8 cellular contexts compared by ENCODE assay signal in the genomic region with DNA sequence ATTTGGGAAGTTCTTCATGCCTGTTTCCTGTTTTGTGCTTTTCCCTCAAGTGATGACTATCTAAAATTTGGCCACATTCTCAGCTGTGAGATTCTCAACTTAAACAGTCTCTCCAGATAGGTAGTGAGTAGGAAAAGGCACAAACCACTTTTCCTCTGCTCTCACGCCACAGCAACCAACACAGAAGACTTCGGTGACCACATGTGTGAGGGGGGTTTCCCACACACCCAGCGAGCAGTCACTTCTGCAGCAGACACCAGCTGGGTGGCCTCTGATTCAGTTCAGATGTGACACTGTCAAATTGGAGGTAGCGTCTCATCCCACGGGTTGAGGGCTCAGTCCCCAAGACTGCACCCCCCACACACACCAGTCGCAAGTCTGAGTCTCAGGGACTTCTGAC. TPM values are rescaled to one million over a fixed set of nuclear protein-coding genes. Genes with fewer than 3 reads are reported as not detected.
A peak's percentile ranks its signal among the peaks of the same experiment; 100 is the strongest.
DNase-seq lines count a peak whose midpoint lies in the region; ATAC-seq, FAIRE-seq and TF ChIP-seq lines count a peak whose summit lies in the region.

No MANE protein-coding gene starts in this region.

- no peak for TF ChIP-seq CTCF in GM12878 (IDR thresholded peaks at IDR 0.05 in 2 of 3, conservative IDR thresholded peaks at IDR 0.05 in 1 of 3; ENCODE audit: control insufficient read depth in 2 of 3, extremely low read depth in 1 of 3, insufficient read depth in 1 of 3, low read depth in 3 of 3, low read length in 3 of 3)
- TF ChIP-seq CTCF in lower leg skin (IDR thresholded peaks at IDR 0.05): no peak
- no peak for TF ChIP-seq CTCF in osteocyte (IDR thresholded peaks at IDR 0.05)
- no peak for TF ChIP-seq CTCF in gastroesophageal sphincter (IDR thresholded peaks at IDR 0.05)

- H3K9ac ChIP-seq in GM12878 (ENCODE audit: control insufficient read depth, insufficient read depth, low read length): no peak overlapping the region

- H3K4me1 Mint-ChIP-seq in CD4-positive, alpha-beta memory T cell: peaks cover 6 to 10% (median 6%) of the 10 kb centered on the region in 4 donors
- H3K4me1 Mint-ChIP-seq in osteocyte (ENCODE audit: unreplicated experiment): peaks cover 4% of the 10 kb centered on the region

- no peaks in the 10 kb centered on the region for H3K36me3 ChIP-seq in CD4-positive, alpha-beta memory T cell (ENCODE audit: insufficient read depth, low read length)
- no peaks in the 10 kb centered on the region for H3K36me3 ChIP-seq in GM12878 (ENCODE audit: control insufficient read depth in 2 of 2, insufficient read depth in 2 of 2, low read length in 1 of 2)
- H3K36me3 ChIP-seq in gastroesophageal sphincter: no peaks in the 10 kb centered on the region

- TF ChIP-seq RAD21 in GM12878 (IDR thresholded peaks at IDR 0.05; ENCODE audit: insufficient read depth, low read depth, low read length): no peak

- in situ Hi-C loops in GM12878 (cut with MboI): no loop called here

- TF ChIP-seq POLR2A in GM12878 (IDR thresholded peaks at IDR 0.05; ENCODE audit: low read depth, low read length): no peak
- TF ChIP-seq POLR2A in lower leg skin (IDR thresholded peaks at IDR 0.05): no peak
- TF ChIP-seq POLR2A in gastroesophageal sphincter (IDR thresholded peaks at IDR 0.05): no peak

- H3K36me3 Mint-ChIP-seq in CD4-positive, alpha-beta memory T cell: no peaks in the 10 kb centered on the region
- H3K36me3 Mint-ChIP-seq in osteocyte (ENCODE audit: unreplicated experiment): peaks cover 5% of the 10 kb centered on the region

- WGBS in GM12878 (ENCODE audit: insufficient coverage, insufficient replicate concordance, low lambda C conversion rate, missing lambda C conversion rate): 0% methylated on average over 6 of the region's 6 CpGs
- WGBS in lower leg skin, 2 donors: 67 to 78% methylated on average over 6 of the region's 6 CpGs
- 90% methylated on average over 2 of the region's 6 CpGs; no CpG with 5 or more reads in 1 of the 2 donors for WGBS in gastroesophageal sphincter (ENCODE audit: low coverage in 1 of 2), 2 donors

- RAD21 ChIA-PET in GM12878 (lab: Charles Lee; ENCODE audit: unreplicated experiment): interaction anchor here (0.7 to 1.4 kb wide), 3 partner anchors 55 to 235 kb away, joined by 3 to 6 read pairs (median 3); no protein-coding TSS in a partner anchor

- intact Hi-C loops in CD4-positive, alpha-beta memory T cell (cut with micrococcal nuclease): no loop called here
- intact Hi-C loops in GM12878 (cut with micrococcal nuclease; ENCODE audit: unreplicated experiment): loop anchor here (2.0 to 10.0 kb wide), 6 partner anchors 43 to 197 kb away; no protein-coding TSS in a partner anchor
- intact Hi-C loops in lower leg skin (cut with DNase I; ENCODE audit: low total_unique reads): no loop called here

- no peaks in the 10 kb centered on the region for H3K9me3 ChIP-seq in CD4-positive, alpha-beta memory T cell (ENCODE audit: control insufficient read depth in 1 of 2, low read length in 2 of 2)
- H3K9me3 ChIP-seq in GM12878 (replicated peaks; ENCODE audit: control insufficient read depth, insufficient read depth, low read length) (no peaks in the 10 kb centered on the region; the same call in 1 of the 3 replicates), gastroesophageal sphincter (no peaks in the 10 kb centered on the region)

- POLR2A ChIA-PET in CD4-positive, alpha-beta memory T cell (lab: Charles Lee; ENCODE audit: partially characterized antibody): no interaction called here
- POLR2A ChIA-PET in GM12878 (lab: Charles Lee): no interaction called here

- H3K4me3 Mint-ChIP-seq in CD4-positive, alpha-beta memory T cell: peak overlapping the region; percentile 9 to 76 (median 54)
- H3K4me3 Mint-ChIP-seq in osteocyte (ENCODE audit: unreplicated experiment): no peak overlapping the region

- H3K4me1 ChIP-seq in CD4-positive, alpha-beta memory T cell (ENCODE audit: insufficient read depth, low read length): peaks cover 10% of the 10 kb centered on the region
- H3K4me1 ChIP-seq in GM12878 (ENCODE audit: control insufficient read depth, insufficient read depth, low read length) (peaks cover 3% of the 10 kb centered on the region; the same call in 1 of the 2 replicates), gastroesophageal sphincter (no peaks in the 10 kb centered on the region)

- no peaks in the 10 kb centered on the region for H3K79me2 ChIP-seq in GM12878 (ENCODE audit: control insufficient read depth, insufficient read depth, low read length)

- peak; percentile 9 to 62 (median 24) for DNase-seq in CD4-positive, alpha-beta memory T cell
- peak; percentile 86 for DNase-seq in MV-4-11 (lab: John Stamatoyannopoulos, UW)
- DNase-seq in GM12878 (ENCODE audit: low read depth, low spot score): peak; percentile 69
- DNase-seq in lower leg skin (ENCODE audit: low spot score in 2 of 2): no peak
- DNase-seq in osteocyte (ENCODE audit: extremely low spot score, unreplicated experiment): no peak
- no peak for DNase-seq in SIG-M5 treated with dmso at 0.1 percent for 504 hours (lab: John Stamatoyannopoulos, UW; ENCODE audit: unreplicated experiment)

- H3K27ac Mint-ChIP-seq in CD4-positive, alpha-beta memory T cell: peak overlapping the region in 2 of 7 donors; percentile 41 to 43
- H3K27ac Mint-ChIP-seq in osteocyte (ENCODE audit: unreplicated experiment): no peak overlapping the region

- H3K9me3 Mint-ChIP-seq in CD4-positive, alpha-beta memory T cell: peaks cover 0 to 2% (median 0%) of the 10 kb centered on the region in 8 donors
- peaks cover 3% of the 10 kb centered on the region for H3K9me3 Mint-ChIP-seq in osteocyte (ENCODE audit: unreplicated experiment)

- H3K4me3 ChIP-seq in CD4-positive, alpha-beta memory T cell (ENCODE audit: low read length in 2 of 2): no peak overlapping the region
- no peak overlapping the region for H3K4me3 ChIP-seq in GM12878
- H3K4me3 ChIP-seq in lower leg skin (ENCODE audit: low read depth, poor library complexity, severe bottlenecking): no peak overlapping the region
- H3K4me3 ChIP-seq in gastroesophageal sphincter: no peak overlapping the region

- BruUV-seq in GM12878 (replicated peaks; lab: Mats Ljungman, UMichigan): no TSS peak

- no peak overlapping the region for H2AFZ ChIP-seq in GM12878 (ENCODE audit: control insufficient read depth, low read depth, low read length)

- no peak overlapping the region; the same call in 1 of the 2 replicates for H3K4me2 ChIP-seq in GM12878 (ENCODE audit: control insufficient read depth, insufficient read depth)

- no peaks in the 10 kb centered on the region for H4K20me1 ChIP-seq in GM12878 (ENCODE audit: control insufficient read depth, insufficient read depth)

- FAIRE-seq in GM12878 (lab: Jason Lieb, UNC): peak; percentile 75

- CTCF ChIA-PET in CD4-positive, alpha-beta memory T cell (lab: Charles Lee; ENCODE audit: partially characterized antibody): interaction anchor here (0.7 kb wide), 1 partner anchor 46 kb away, joined by 3 read pairs; no protein-coding TSS in a partner anchor
- CTCF ChIA-PET in GM12878 (lab: Yijun Ruan, JAX): interaction anchor here (0.6 to 1.5 kb wide), 3 partner anchors 11 to 178 kb away, joined by 3 read pairs; no protein-coding TSS in a partner anchor

- peak; percentile 84 for ATAC-seq in GM21576 (IDR thresholded peaks at IDR 0.05; ENCODE audit: unreplicated experiment)
- ATAC-seq in GM12878: peak; percentile 84
- no peak for ATAC-seq in gastroesophageal sphincter

- TF ChIP-seq EP300 in GM12878 (IDR thresholded peaks at IDR 0.05; ENCODE audit: borderline replicate concordance in 1 of 2, control insufficient read depth in 1 of 2, low read depth in 2 of 2, low read length in 2 of 2) (peak; percentile 76 to 84; a peak in 3 of 4 replicates), gastroesophageal sphincter (IDR thresholded peaks at IDR 0.05) (no peak)

- no peaks in the 10 kb centered on the region for H3K27me3 ChIP-seq in CD4-positive, alpha-beta memory T cell (ENCODE audit: insufficient read depth, low read length)
- no peaks in the 10 kb centered on the region for H3K27me3 ChIP-seq in GM12878 (replicated peaks in 1 of 2; ENCODE audit: control insufficient read depth in 2 of 2, insufficient read depth in 2 of 2, low read length in 1 of 2)
- H3K27me3 ChIP-seq in gastroesophageal sphincter: no peaks in the 10 kb centered on the region

- H3K27ac ChIP-seq in CD4-positive, alpha-beta memory T cell (ENCODE audit: low read depth, low read length): no peak overlapping the region
- H3K27ac ChIP-seq in GM12878 (ENCODE audit: control insufficient read depth, insufficient read depth) (peak overlapping the region; percentile 29; the same call in 1 of the 2 replicates), gastroesophageal sphincter (no peak overlapping the region)

- H3K27me3 Mint-ChIP-seq in CD4-positive, alpha-beta memory T cell: peaks cover 3 to 6% of the 10 kb centered on the region in 2 donors
- H3K27me3 Mint-ChIP-seq in osteocyte (ENCODE audit: unreplicated experiment): no peaks in the 10 kb centered on the region

- SMC1A ChIA-PET in GM12878 (lab: Charles Lee; ENCODE audit: uncharacterized antibody, unreplicated experiment): interaction anchor here (1.0 to 1.1 kb wide), 2 partner anchors 41 to 53 kb away, joined by 3 to 5 read pairs; no protein-coding TSS in a partner anchor

TF ChIP-seq in GM12878, 131 proteins besides CTCF, POLR2A, EP300 and RAD21 (continues in another document):
- TF ChIP-seq NR2C2 (IDR thresholded peaks at IDR 0.05; ENCODE audit: borderline replicate concordance, control insufficient read depth, insufficient read length, low read depth) (no peak), YY1 (IDR thresholded peaks at IDR 0.05; ENCODE audit: low read depth, low read length) (0 out of 2 replicates have a peak, but pooled peaks have one; percentile 10)

RNA-seq across cellular contexts. Expression of gene CLDN34, which starts 25.1 kb away (rescaled TPM):
- total RNA-seq in CD4-positive, alpha-beta memory T cell: not detected
- not detected for polyA plus RNA-seq in CD4-positive, alpha-beta memory T cell
- not detected in 2 replicates for total RNA-seq in GM12878 (2013; cell fraction: nucleolus; rRNA removed)
- total RNA-seq in GM12878 (2014; rRNA removed) (not detected in 2 replicates), GM12878 (2014; rRNA removed; fragmentation: Illumina TruSeq; extraction: Trizol) (not detected in 2 replicates), GM12878 (2021) (not detected in 2 replicates), lower leg skin (1 to 10 TPM in 1 of 4 donors, not detected in 3; 1.0 TPM), osteocyte (0.59 TPM in 1 of 2 replicates, not detected in the other), gastroesophageal sphincter (not detected)
- polyA plus RNA-seq in GM12878 (2011; ENCODE audit: low read depth): not detected
- polyA plus RNA-seq in GM12878 (2011; rRNA removed) (not detected in 2 replicates), GM12878 (2014; fragmentation: Illumina TruSeq; extraction: Trizol) (not detected in 2 replicates), GM12878 (2014; fragmentation: Nextera tagmentation; extraction: Ambion mirVana) (not detected), GM12878 (2014; rRNA removed) (not detected in 2 replicates), GM12878 (2016; fragmentation: Nextera tagmentation; extraction: Ambion mirVana) (not detected)
- not detected in 2 replicates for polyA plus RNA-seq in GM12878 (2011; cell fraction: cytosol; rRNA removed)
- polyA plus RNA-seq in GM12878 (2011; cell fraction: nucleus; rRNA removed): not detected in 2 replicates
- not detected in 2 replicates for polyA plus RNA-seq in GM12878 (2012)
- polyA minus RNA-seq in GM12878 (2011; rRNA and poly(A)+ RNA removed): not detected in 2 replicates
- not detected in 2 replicates for polyA minus RNA-seq in GM12878 (2011; cell fraction: cytosol; rRNA and poly(A)+ RNA removed)
- polyA minus RNA-seq in GM12878 (2011; cell fraction: nucleus; rRNA and poly(A)+ RNA removed): not detected in 2 replicates

Comparison
In these comparisons a context has a peak if more than half of its experiments do, and no peak if none do; other contexts are left out.
1. DNase-seq: peak in CD4-positive, alpha-beta memory T cell (5 of 5), MV-4-11 (single experiment) and GM12878 (single experiment); none in lower leg skin (0 of 2), osteocyte (single experiment) and SIG-M5 treated with dmso at 0.1 percent for 504 hours (single experiment).